ENCODE assay signal across 1 cellular context in genomic region chr12:123491056-123491455, GRCh38.
TF ChIP-seq lines count a peak whose summit lies in the region.

No MANE protein-coding gene starts in this region.

TF ChIP-seq in IMR-90, 13 proteins besides CTCF, POLR2A, EP300 and RAD21 (continued from another document):
- TF ChIP-seq CHD1 (IDR thresholded peaks at IDR 0.05; ENCODE audit: low read depth, low read length) = no peak
- TF ChIP-seq BHLHE40 (IDR thresholded peaks at IDR 0.05; ENCODE audit: low read depth, low read length) = no peak
- TF ChIP-seq RCOR1 (IDR thresholded peaks at IDR 0.05; ENCODE audit: insufficient replicate concordance, low read length) = no peak
- TF ChIP-seq SMC3 (IDR thresholded peaks at IDR 0.05; ENCODE audit: low read depth, low read length) = no peak
- TF ChIP-seq MXI1 (IDR thresholded peaks at IDR 0.05; ENCODE audit: borderline replicate concordance, low read depth, low read length) = no peak
